Comparison of ENCODE assay signal across 1 cellular context in genomic region chr4:93659629-93660028, GRCh38.
TF ChIP-seq lines count a peak whose summit lies in the region.

No MANE protein-coding gene starts in this region.

TF ChIP-seq in H1, 55 proteins besides CTCF, POLR2A, EP300 and RAD21:
- TF ChIP-seq NRF1 (IDR thresholded peaks at IDR 0.05; ENCODE audit: low read depth, low read length) (no peak), BACH1 (IDR thresholded peaks at IDR 0.05; ENCODE audit: low read length) (peak; percentile 50; the same call in 1 of the 2 replicates), MAFK (IDR thresholded peaks at IDR 0.05; ENCODE audit: low read depth, low read length) (peak; percentile 51)
